8 cellular contexts compared by ENCODE assay signal in the genomic region with DNA sequence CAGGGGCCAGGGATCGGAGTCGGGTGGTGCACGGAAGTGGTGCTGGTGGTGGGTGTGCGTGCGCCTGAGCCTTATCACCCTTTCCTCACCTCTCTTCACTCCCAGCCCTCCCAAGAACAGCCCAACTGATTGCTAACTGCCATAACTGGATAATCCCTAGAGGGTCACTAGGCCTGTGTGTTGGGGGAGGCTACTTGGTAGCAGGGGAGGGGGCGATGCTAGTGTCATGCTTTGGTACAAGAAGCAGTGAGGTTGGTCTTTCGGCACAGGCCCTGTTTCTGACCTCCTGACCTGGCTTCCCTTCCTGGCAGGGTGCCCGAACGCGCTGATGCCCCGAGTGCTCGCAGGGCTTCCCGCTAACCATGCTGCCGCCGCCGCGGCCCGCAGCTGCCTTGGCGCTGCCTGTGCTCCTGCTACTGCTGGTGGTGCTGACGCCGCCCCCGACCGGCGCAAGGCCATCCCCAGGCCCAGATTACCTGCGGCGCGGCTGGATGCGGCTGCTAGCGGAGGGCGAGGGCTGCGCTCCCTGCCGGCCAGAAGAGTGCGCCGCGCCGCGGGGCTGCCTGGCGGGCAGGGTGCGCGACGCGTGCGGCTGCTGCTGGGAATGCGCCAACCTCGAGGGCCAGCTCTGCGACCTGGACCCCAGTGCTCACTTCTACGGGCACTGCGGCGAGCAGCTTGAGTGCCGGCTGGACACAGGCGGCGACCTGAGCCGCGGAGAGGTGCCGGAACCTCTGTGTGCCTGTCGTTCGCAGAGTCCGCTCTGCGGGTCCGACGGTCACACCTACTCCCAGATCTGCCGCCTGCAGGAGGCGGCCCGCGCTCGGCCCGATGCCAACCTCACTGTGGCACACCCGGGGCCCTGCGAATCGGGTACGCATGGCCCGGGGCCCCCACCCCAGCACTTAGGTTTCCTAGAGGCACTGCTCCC. TPM values are rescaled to one million over a fixed set of nuclear protein-coding genes. Genes with fewer than 3 reads are reported as not detected.
DNase-seq lines count a peak whose midpoint lies in the region; ATAC-seq and TF ChIP-seq lines count a peak whose summit lies in the region.

No MANE protein-coding gene starts in this region.

- peaks cover 30% of the 10 kb centered on the region for H3K79me2 ChIP-seq in DOHH2 (ENCODE audit: control insufficient read depth, low read length)

- H3K27me3 ChIP-seq in DOHH2 (ENCODE audit: control insufficient read depth, low read length), result peaks cover 28% of the 10 kb centered on the region
- H3K27me3 ChIP-seq in ascending aorta, result no peaks in the 10 kb centered on the region
- H3K27me3 ChIP-seq in iPS-20b (ENCODE audit: insufficient read depth, low read length), result peaks cover 65% of the 10 kb centered on the region

- DNase-seq in HK-2 (ENCODE audit: unreplicated experiment), result peak; percentile 76
- DNase-seq in SHP77 treated with DMSO at 0.1 percent for 48 hours (lab: John Stamatoyannopoulos, UW), result peak; percentile 37
- no peak for DNase-seq in ascending aorta (ENCODE audit: low spot score in 2 of 2)
- peak; percentile 59 for DNase-seq in stimulated activated CD4-positive, alpha-beta T cell treated with anti-CD3 and anti-CD28 coated beads, Interleukin-12 subunit alpha, Interleukin-12 subunit beta, amount 100 ng/mL, for 4 hours
- no peak for DNase-seq in superior temporal gyrus (ENCODE audit: extremely low spot score)

- H3K4me2 ChIP-seq in DOHH2 (ENCODE audit: low read length), result peak overlapping the region; percentile 76

- H3K4me3 ChIP-seq in DOHH2 (ENCODE audit: low read length) (peak overlapping the region; percentile 91), ascending aorta (peak overlapping the region; percentile 60 to 79), iPS-20b (ENCODE audit: low read length) (peak overlapping the region; percentile 88)

- intact Hi-C loops in ascending aorta (cut with DNase I), result loop anchor here (5.0 to 10.0 kb wide), 3 partner anchors 150 to 992 kb away; a partner anchor contains a TSS

- TF ChIP-seq CTCF in DOHH2 (IDR thresholded peaks at IDR 0.05; ENCODE audit: low read depth, low read length, poor library complexity, severe bottlenecking), result peak; percentile 79
- peak; percentile 43 to 80 (median 64) for TF ChIP-seq CTCF in ascending aorta (IDR thresholded peaks at IDR 0.05)

- H3K9me2 ChIP-seq in DOHH2 (replicated peaks; ENCODE audit: control insufficient read depth, low read length), result no peaks in the 10 kb centered on the region

- ATAC-seq in HG03342 (IDR thresholded peaks at IDR 0.05; ENCODE audit: unreplicated experiment), result no peak

- H4K20me1 ChIP-seq in DOHH2 (ENCODE audit: control insufficient read depth, insufficient read depth, low read depth, low read length), result peaks cover 7% of the 10 kb centered on the region; the same call in 1 of the 2 replicates

- peak overlapping the region; percentile 88 for H3K27ac ChIP-seq in DOHH2 (ENCODE audit: low read depth, low read length)
- H3K27ac ChIP-seq in ascending aorta, result peak overlapping the region; percentile 96 to 98
- no peak overlapping the region for H3K27ac ChIP-seq in iPS-20b (ENCODE audit: low read length)

- peak overlapping the region; percentile 84; the same call in 1 of the 2 replicates for H3K9ac ChIP-seq in iPS-20b (ENCODE audit: low read depth, low read length)

- H3K4me1 ChIP-seq in DOHH2 (ENCODE audit: control insufficient read depth, low read length) (peaks cover 76% of the 10 kb centered on the region), ascending aorta (peaks cover 15 to 47% of the 10 kb centered on the region in 2 donors), iPS-20b (ENCODE audit: insufficient read depth, low read length) (peaks cover 13% of the 10 kb centered on the region)

- H3K9me3 ChIP-seq in DOHH2 (ENCODE audit: control insufficient read depth, insufficient read depth, low read length) (no peaks in the 10 kb centered on the region), ascending aorta (no peaks in the 10 kb centered on the region), iPS-20b (ENCODE audit: insufficient read depth, low read depth, low read length) (no peaks in the 10 kb centered on the region; the same call in 1 of the 2 replicates)

- peaks cover 9% of the 10 kb centered on the region for H3F3A ChIP-seq in DOHH2 (ENCODE audit: control insufficient read depth, insufficient read depth)

- peaks cover 19% of the 10 kb centered on the region for H3K36me3 ChIP-seq in DOHH2 (ENCODE audit: control insufficient read depth, low read length)
- no peaks in the 10 kb centered on the region for H3K36me3 ChIP-seq in ascending aorta
- no peaks in the 10 kb centered on the region for H3K36me3 ChIP-seq in iPS-20b (ENCODE audit: insufficient read depth, low read depth, low read length)

RNA-seq across cellular contexts. Expression of a gene that starts 0.7 kb away (rescaled TPM):
- 5.7 TPM for total RNA-seq in ascending aorta

RNA-seq across cellular contexts. Expression of a gene that starts 31.5 kb away (rescaled TPM):
- 72.4 TPM for total RNA-seq in ascending aorta

RNA-seq across cellular contexts. Expression of a gene that starts 31.6 kb away (rescaled TPM):
- total RNA-seq in ascending aorta, result 0.53 TPM

Comparison
In these comparisons a context has a peak if more than half of its experiments do, and no peak if none do; other contexts are left out.
1. DNase-seq: peak in HK-2 (single experiment), SHP77 treated with DMSO at 0.1 percent for 48 hours (single experiment) and stimulated activated CD4-positive, alpha-beta T cell treated with anti-CD3 and anti-CD28 coated beads, Interleukin-12 subunit alpha, Interleukin-12 subunit beta, amount 100 ng/mL, for 4 hours (single experiment); none in ascending aorta (0 of 2) and superior temporal gyrus (single experiment).
2. Peak in every context shown above with its lines, with median percentiles within 50 percentile points of each other: H3K4me3 ChIP-seq.